ENCODE assay signal across 9 cellular contexts in the genomic region with DNA sequence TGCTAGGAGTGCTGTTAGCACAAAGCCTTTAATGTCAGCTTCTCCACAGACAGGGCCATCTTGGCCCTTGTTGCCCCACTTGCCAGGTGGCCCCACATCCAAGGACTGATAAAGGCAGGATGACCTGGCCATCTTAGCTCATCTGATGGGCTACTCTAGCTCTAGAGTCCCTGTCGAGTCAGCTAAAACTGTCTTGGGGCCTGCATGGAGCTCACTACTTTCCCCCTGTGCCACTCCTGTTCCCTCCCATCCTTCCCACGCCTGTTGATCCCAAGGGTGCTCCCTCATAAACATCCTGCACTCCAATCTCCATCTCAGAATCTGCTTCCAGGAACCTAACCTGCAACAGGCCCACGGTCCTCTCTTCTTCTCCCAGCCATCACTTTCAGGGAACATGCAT. TPM values are rescaled to one million over a fixed set of nuclear protein-coding genes. Genes with fewer than 3 reads are reported as not detected.
DNase-seq lines count a peak whose midpoint lies in the region; ATAC-seq lines count a peak whose summit lies in the region.
"Had no signal": no experiment of that assay in that cellular context is flagged by ENCODE, and none has a peak within 500 bp of the region (broad histone marks: within the 10 kb centered on the region; RNA-seq: fewer than 3 reads in every experiment).

No MANE protein-coding gene starts in this region.

- H3K4me3 Mint-ChIP-seq in activated CD8-positive, alpha-beta memory T cell treated with anti-CD3 and anti-CD28 coated beads, Interleukin-2, amount 10 ng/mL, durations not matched to agents 7 days and 5 days = peak overlapping the region; percentile 67
- peak overlapping the region; percentile 73 to 84 for H3K4me3 Mint-ChIP-seq in activated T-cell treated with anti-CD3 and anti-CD28 coated beads, Interleukin-2, amount 50 U/mL, for 72 hours
- H3K4me3 Mint-ChIP-seq in memory B cell = peak overlapping the region; percentile 85

- H3K27ac ChIP-seq in subcutaneous abdominal adipose tissue (ENCODE audit: low read depth, low read length) = no peak overlapping the region

- DNase-seq in activated CD8-positive, alpha-beta memory T cell treated with anti-CD3 and anti-CD28 coated beads, Interleukin-2, amount 10 ng/mL, durations not matched to agents 7 days and 5 days = no peak
- no peak for DNase-seq in activated CD8-positive, alpha-beta memory T cell treated with anti-CD3 and anti-CD28 coated beads for 24 hours
- DNase-seq in activated T-cell treated with anti-CD3 and anti-CD28 coated beads, Interleukin-2, amount 50 U/mL, for 72 hours = no peak
- DNase-seq in memory B cell (ENCODE audit: low spot score in 2 of 2) (no peak), COR-L47 (lab: John Stamatoyannopoulos, UW) (no peak), NCI-H1105 (lab: John Stamatoyannopoulos, UW) (no peak)

- no peaks in the 10 kb centered on the region for H3K9me3 ChIP-seq in subcutaneous abdominal adipose tissue (ENCODE audit: control insufficient read depth in 5 of 5, low read length in 5 of 5)

- peaks cover 0 to 5% (median 2%) of the 10 kb centered on the region in 5 donors for H3K36me3 ChIP-seq in subcutaneous abdominal adipose tissue (ENCODE audit: control insufficient read depth in 5 of 5, insufficient read depth in 5 of 5, low read length in 5 of 5)

- peak overlapping the region in 3 of 5 donors; percentile 67 to 72 (median 68) for H3K9ac ChIP-seq in subcutaneous abdominal adipose tissue (ENCODE audit: low read length in 5 of 5)

- CTCF ChIA-PET in activated CD8-positive, alpha-beta memory T cell treated with anti-CD3 and anti-CD28 coated beads, Interleukin-2, amount 10 ng/mL, durations not matched to agents 7 days and 5 days (lab: Charles Lee) = interaction anchor here (0.9 to 1.1 kb wide), 2 partner anchors 48 to 84 kb away, joined by 4 read pairs; no protein-coding TSS in a partner anchor

- H3K27ac Mint-ChIP-seq in activated CD8-positive, alpha-beta memory T cell treated with anti-CD3 and anti-CD28 coated beads, Interleukin-2, amount 10 ng/mL, durations not matched to agents 7 days and 5 days = peak overlapping the region; percentile 71
- peak overlapping the region; percentile 61 for H3K27ac Mint-ChIP-seq in activated T-cell treated with anti-CD3 and anti-CD28 coated beads, Interleukin-2, amount 50 U/mL, for 72 hours
- peak overlapping the region; percentile 84 for H3K27ac Mint-ChIP-seq in memory B cell

- ATAC-seq in activated CD8-positive, alpha-beta memory T cell treated with anti-CD3 and anti-CD28 coated beads, Interleukin-2, amount 10 ng/mL, durations not matched to agents 7 days and 5 days = no peak
- no peak for ATAC-seq in activated T-cell treated with anti-CD3 and anti-CD28 coated beads, Interleukin-2, amount 50 U/mL, for 72 hours (replicated peaks in 1 of 2)
- ATAC-seq in memory B cell (ENCODE audit: low read depth) (no peak), GM21526 (IDR thresholded peaks at IDR 0.05; ENCODE audit: low FRiP score, unreplicated experiment) (no peak)

- H3K27me3 Mint-ChIP-seq in activated CD8-positive, alpha-beta memory T cell treated with anti-CD3 and anti-CD28 coated beads, Interleukin-2, amount 10 ng/mL, durations not matched to agents 7 days and 5 days = no peaks in the 10 kb centered on the region
- H3K27me3 Mint-ChIP-seq in activated T-cell treated with anti-CD3 and anti-CD28 coated beads, Interleukin-2, amount 50 U/mL, for 72 hours (ENCODE audit: low read depth) = no peaks in the 10 kb centered on the region
- no peaks in the 10 kb centered on the region for H3K27me3 Mint-ChIP-seq in memory B cell

- H3K36me3 Mint-ChIP-seq in activated CD8-positive, alpha-beta memory T cell treated with anti-CD3 and anti-CD28 coated beads, Interleukin-2, amount 10 ng/mL, durations not matched to agents 7 days and 5 days = peaks cover 3% of the 10 kb centered on the region
- peaks cover 1 to 2% of the 10 kb centered on the region in 2 donors for H3K36me3 Mint-ChIP-seq in activated T-cell treated with anti-CD3 and anti-CD28 coated beads, Interleukin-2, amount 50 U/mL, for 72 hours (ENCODE audit: insufficient read depth in 2 of 2)
- H3K36me3 Mint-ChIP-seq in memory B cell = peaks cover 6% of the 10 kb centered on the region

- H3K4me3 ChIP-seq in subcutaneous abdominal adipose tissue (ENCODE audit: low read depth in 1 of 5, low read length in 5 of 5) = peak overlapping the region; percentile 61 to 79 (median 75)

- H3K4me1 ChIP-seq in subcutaneous abdominal adipose tissue (ENCODE audit: control insufficient read depth in 5 of 5, insufficient read depth in 5 of 5, low read length in 5 of 5) = peaks cover 0 to 19% (median 17%) of the 10 kb centered on the region in 5 donors

- H3K9me3 Mint-ChIP-seq in activated CD8-positive, alpha-beta memory T cell treated with anti-CD3 and anti-CD28 coated beads, Interleukin-2, amount 10 ng/mL, durations not matched to agents 7 days and 5 days (ENCODE audit: low read depth) = no peaks in the 10 kb centered on the region
- no peaks in the 10 kb centered on the region for H3K9me3 Mint-ChIP-seq in activated T-cell treated with anti-CD3 and anti-CD28 coated beads, Interleukin-2, amount 50 U/mL, for 72 hours
- H3K9me3 Mint-ChIP-seq in memory B cell = no peaks in the 10 kb centered on the region

- H3K4me1 Mint-ChIP-seq in activated CD8-positive, alpha-beta memory T cell treated with anti-CD3 and anti-CD28 coated beads, Interleukin-2, amount 10 ng/mL, durations not matched to agents 7 days and 5 days = peaks cover 40% of the 10 kb centered on the region
- H3K4me1 Mint-ChIP-seq in activated T-cell treated with anti-CD3 and anti-CD28 coated beads, Interleukin-2, amount 50 U/mL, for 72 hours (ENCODE audit: low read depth) = peaks cover 52% of the 10 kb centered on the region
- H3K4me1 Mint-ChIP-seq in memory B cell = peaks cover 42% of the 10 kb centered on the region

- H3K27me3 ChIP-seq in subcutaneous abdominal adipose tissue (ENCODE audit: control insufficient read depth in 5 of 5, insufficient read depth in 4 of 5, low read length in 5 of 5) = no peaks in the 10 kb centered on the region

RNA-seq across cellular contexts. Expression of gene GPX7, which starts 0.7 kb away (rescaled TPM):
- 10 to 100 TPM; 14.4 to 15.3 TPM for total RNA-seq in activated CD8-positive, alpha-beta memory T cell treated with anti-CD3 and anti-CD28 coated beads, Interleukin-2, amount 10 ng/mL, durations not matched to agents 7 days and 5 days
- total RNA-seq in activated T-cell treated with anti-CD3 and anti-CD28 coated beads, Interleukin-2, amount 50 U/mL, for 72 hours = 10 to 100 TPM; 26.3 to 27.6 TPM

RNA-seq across cellular contexts. Expression of gene SHISAL2A, which starts 31.4 kb away (rescaled TPM):
- total RNA-seq in activated CD8-positive, alpha-beta memory T cell treated with anti-CD3 and anti-CD28 coated beads, Interleukin-2, amount 10 ng/mL, durations not matched to agents 7 days and 5 days = 10 to 100 TPM in 1 of 2 experiments, 1 to 10 TPM in 1; 5.7 to 11.0 TPM
- 1 to 10 TPM; 9.0 to 9.2 TPM for total RNA-seq in activated T-cell treated with anti-CD3 and anti-CD28 coated beads, Interleukin-2, amount 50 U/mL, for 72 hours
- total RNA-seq: omental fat pad had no signal

RNA-seq across cellular contexts. Expression of gene TUT4, which starts 48.6 kb away (rescaled TPM):
- total RNA-seq in activated CD8-positive, alpha-beta memory T cell treated with anti-CD3 and anti-CD28 coated beads, Interleukin-2, amount 10 ng/mL, durations not matched to agents 7 days and 5 days = 10 to 100 TPM; 60.4 to 76.5 TPM
- 100 to 1,000 TPM; 108 to 120 TPM for total RNA-seq in activated T-cell treated with anti-CD3 and anti-CD28 coated beads, Interleukin-2, amount 50 U/mL, for 72 hours
